Comparison of ENCODE assay signal across 20 cellular contexts in genomic region chr7:55555160-55555559, GRCh38. TPM values are rescaled to one million over a fixed set of nuclear protein-coding genes. Genes with fewer than 3 reads are reported as not detected.
DNase-seq lines count a peak whose midpoint lies in the region; ATAC-seq and TF ChIP-seq lines count a peak whose summit lies in the region.
"Had no signal": no experiment of that assay in that cellular context is flagged by ENCODE, and none has a peak within 500 bp of the region (broad histone marks: within the 10 kb centered on the region; RNA-seq: fewer than 3 reads in every experiment).

No MANE protein-coding gene starts in this region.

- no peaks in the 10 kb centered on the region for H3K27me3 ChIP-seq in AG04450 (ENCODE audit: control insufficient read depth, insufficient read depth, low read length)
- H3K27me3 ChIP-seq: breast epithelium, right lobe of liver, transverse colon had no signal

- H3K27me3 Mint-ChIP-seq in T-cell = no peaks in the 10 kb centered on the region
- H3K27me3 Mint-ChIP-seq: stimulated activated naive CD8-positive, alpha-beta T cell treated with anti-CD3 and anti-CD28 coated beads, Interleukin-15, Interleukin-2, amounts not matched to agents 100 ng/mL and 50 ng/mL, for 24 hours had no signal

- no peak overlapping the region for H3K4me3 ChIP-seq in AG04450 (ENCODE audit: low read depth, low read length)
- H3K4me3 ChIP-seq: breast epithelium, left ventricle myocardium inferior, right lobe of liver, transverse colon had no signal

- H3K27ac Mint-ChIP-seq in T-cell = peak overlapping the region; percentile 7 to 68

- no peak overlapping the region for H3K4me3 Mint-ChIP-seq in T-cell
- H3K4me3 Mint-ChIP-seq: HFFc6; stimulated activated naive CD8-positive, alpha-beta T cell treated with anti-CD3 and anti-CD28 coated beads, Interleukin-15, Interleukin-2, amounts not matched to agents 100 ng/mL and 50 ng/mL, for 24 hours had no signal

- ATAC-seq in T-cell (replicated peaks in 1 of 4) (no peak), GM18873 (IDR thresholded peaks at IDR 0.05; ENCODE audit: low FRiP score, unreplicated experiment) (no peak), HG03520 (IDR thresholded peaks at IDR 0.05; ENCODE audit: unreplicated experiment) (no peak)

- CTCF ChIA-PET in AG04450 (lab: Charles Lee) = no interaction called here
- CTCF ChIA-PET in T-cell (lab: Charles Lee) = no interaction called here

- peaks cover 23% of the 10 kb centered on the region for H3K36me3 Mint-ChIP-seq in T-cell

- H3K9me3 Mint-ChIP-seq in T-cell = no peaks in the 10 kb centered on the region
- H3K9me3 Mint-ChIP-seq: HFFc6; stimulated activated naive CD8-positive, alpha-beta T cell treated with anti-CD3 and anti-CD28 coated beads, Interleukin-15, Interleukin-2, amounts not matched to agents 100 ng/mL and 50 ng/mL, for 24 hours had no signal

- no peak for TF ChIP-seq CTCF in AG04450 (IDR thresholded peaks at IDR 0.05; ENCODE audit: low read depth, low read length)

- no peak for DNase-seq in AG04450 (ENCODE audit: low read depth, low spot score)
- DNase-seq in ELF-1 (ENCODE audit: low read depth, low spot score) = peak; percentile 59
- DNase-seq in T-cell = no peak
- DNase-seq in islet precursor cell = peak; percentile 26
- DNase-seq in activated CD4-positive, CD25-positive, alpha-beta regulatory T cell treated with anti-CD3 and anti-CD28 coated beads, Interleukin-2, amount 50 U/mL, for 72 hours = no peak
- DNase-seq in kidney tubule cell (ENCODE audit: low spot score) = no peak
- DNase-seq: activated naive CD4-positive, alpha-beta T cell treated with anti-CD3 and anti-CD28 coated beads, Interleukin-2, amount 50 U/mL, for 16 hours; erythroblast; HFFc6; left ventricle myocardium inferior; NCI-H1436 treated with DMSO at 0.1 percent for 48 hours; NCI-H2227 treated with DMSO at 0.1 percent for 48 hours; occipital lobe; right lobe of liver; SK-N-SH; transverse colon had no signal

- POLR2A ChIA-PET in AG04450 (lab: Yijun Ruan, JAX) (no interaction called here), T-cell (lab: Charles Lee) (no interaction called here)

- H3K27ac ChIP-seq in AG04450 (ENCODE audit: low read depth, low read length) = peak overlapping the region; percentile 24
- H3K27ac ChIP-seq: breast epithelium, left ventricle myocardium inferior, right lobe of liver had no signal

- no peaks in the 10 kb centered on the region for H3K9me3 ChIP-seq in AG04450 (ENCODE audit: control insufficient read depth, insufficient read depth, low read length)
- H3K9me3 ChIP-seq: breast epithelium, left ventricle myocardium inferior, right lobe of liver, SK-N-SH, transverse colon had no signal

- peaks cover 96 to 97% (median 96%) of the 10 kb centered on the region in 3 donors for H3K4me1 Mint-ChIP-seq in T-cell

RNA-seq across cellular contexts. Expression of gene VOPP1, which starts 17.1 kb away (rescaled TPM):
- 85.9 and 88.4 TPM in 2 replicates for polyA plus RNA-seq in AG04450 (2011; rRNA removed)
- 107 and 127 TPM in 2 replicates for polyA minus RNA-seq in AG04450 (2011; rRNA and poly(A)+ RNA removed)
- total RNA-seq in T-cell = 100 to 1,000 TPM in 1 of 5 donors, 10 to 100 TPM in 4; 84.0 to 106 (median 94.8) TPM

Comparison
In these comparisons a context has a peak if more than half of its experiments do, and no peak if none do; other contexts are left out.
1. DNase-seq: peak in ELF-1 (single experiment) and islet precursor cell (single experiment); none in AG04450 (single experiment), T-cell (0 of 34), activated CD4-positive, CD25-positive, alpha-beta regulatory T cell treated with anti-CD3 and anti-CD28 coated beads, Interleukin-2, amount 50 U/mL, for 72 hours (single experiment) and kidney tubule cell (single experiment).